In genomic region chr14:58428011-58428807, GRCh38 we compare ENCODE assay signal across 8 cellular contexts. TPM values are rescaled to one million over a fixed set of nuclear protein-coding genes. Genes with fewer than 3 reads are reported as not detected.
A peak's percentile ranks its signal among the peaks of the same experiment; 100 is the strongest.
DNase-seq lines count a peak whose midpoint lies in the region; ATAC-seq and TF ChIP-seq lines count a peak whose summit lies in the region.

No MANE protein-coding gene starts in this region.

- 1 to 2% (median 1%) methylated on average over 12 of the region's 12 CpGs for WGBS in psoas muscle, 3 donors

- no peaks in the 10 kb centered on the region for H3K27me3 ChIP-seq in psoas muscle (ENCODE audit: insufficient read depth in 3 of 3, low read length in 2 of 3)

- H3K4me3 ChIP-seq in psoas muscle, result peak overlapping the region; percentile 88

- peak overlapping the region; percentile 99 for H3K27ac Mint-ChIP-seq in activated naive CD8-positive, alpha-beta T cell treated with anti-CD3 and anti-CD28 coated beads, Interleukin-2, amount 10 ng/mL, durations not matched to agents 7 days and 5 days

- POLR2A ChIA-PET in activated naive CD8-positive, alpha-beta T cell treated with anti-CD3 and anti-CD28 coated beads, Interleukin-2, amount 10 ng/mL, durations not matched to agents 7 days and 5 days (lab: Charles Lee), result interaction anchor here (0.5 to 2.9 kb wide), 11 partner anchors 9 to 1821 kb away, joined by 3 to 36 read pairs (median 5); partner anchors contain the start of genes ACTR10, AP5M1, ARID4A and EXOC5

- H3K9me3 ChIP-seq in psoas muscle, result no peaks in the 10 kb centered on the region

- H3K36me3 Mint-ChIP-seq in activated naive CD8-positive, alpha-beta T cell treated with anti-CD3 and anti-CD28 coated beads, Interleukin-2, amount 10 ng/mL, durations not matched to agents 7 days and 5 days, result peaks cover 13% of the 10 kb centered on the region

- peak; percentile 36 for DNase-seq in Ammon's horn (ENCODE audit: low spot score)
- DNase-seq in NCI-H345 (lab: John Stamatoyannopoulos, UW), result peak; percentile 64
- no peak for DNase-seq in activated naive CD8-positive, alpha-beta T cell treated with anti-CD3 and anti-CD28 coated beads, Interleukin-2, amount 10 ng/mL, durations not matched to agents 7 days and 5 days
- no peak for DNase-seq in left ventricle myocardium superior
- no peak for DNase-seq in psoas muscle

- no peak for TF ChIP-seq CTCF in psoas muscle (IDR thresholded peaks at IDR 0.05)

- ATAC-seq in GM21717 (IDR thresholded peaks at IDR 0.05; ENCODE audit: unreplicated experiment), result peak; percentile 10
- no peak for ATAC-seq in activated naive CD8-positive, alpha-beta T cell treated with anti-CD3 and anti-CD28 coated beads, Interleukin-2, amount 10 ng/mL, durations not matched to agents 7 days and 5 days (ENCODE audit: low read depth)
- ATAC-seq in left ventricle myocardium superior, result peak; percentile 30
- ATAC-seq in psoas muscle, result peak in 1 of 4 donors; percentile 52
- no peak for ATAC-seq in HG03432 (IDR thresholded peaks at IDR 0.05; ENCODE audit: unreplicated experiment)
- ATAC-seq in HG03442 (IDR thresholded peaks at IDR 0.05; ENCODE audit: unreplicated experiment), result no peak

- intact Hi-C loops in left ventricle myocardium superior (cut with micrococcal nuclease) (no loop called here), psoas muscle (cut with DNase I) (no loop called here)

- H3K4me1 ChIP-seq in psoas muscle, result peaks cover 23% of the 10 kb centered on the region

- H3K4me1 Mint-ChIP-seq in activated naive CD8-positive, alpha-beta T cell treated with anti-CD3 and anti-CD28 coated beads, Interleukin-2, amount 10 ng/mL, durations not matched to agents 7 days and 5 days, result peaks cover 34% of the 10 kb centered on the region

- peak overlapping the region; percentile 98 for H3K27ac ChIP-seq in psoas muscle

- H3K4me3 Mint-ChIP-seq in activated naive CD8-positive, alpha-beta T cell treated with anti-CD3 and anti-CD28 coated beads, Interleukin-2, amount 10 ng/mL, durations not matched to agents 7 days and 5 days, result peak overlapping the region; percentile 98

- H3K9me3 Mint-ChIP-seq in activated naive CD8-positive, alpha-beta T cell treated with anti-CD3 and anti-CD28 coated beads, Interleukin-2, amount 10 ng/mL, durations not matched to agents 7 days and 5 days, result no peaks in the 10 kb centered on the region

- H3K27me3 Mint-ChIP-seq in activated naive CD8-positive, alpha-beta T cell treated with anti-CD3 and anti-CD28 coated beads, Interleukin-2, amount 10 ng/mL, durations not matched to agents 7 days and 5 days, result no peaks in the 10 kb centered on the region

- H3K36me3 ChIP-seq in psoas muscle (ENCODE audit: insufficient read depth in 1 of 2, low read depth in 1 of 2), result peaks cover 0 to 54% of the 10 kb centered on the region in 2 donors

RNA-seq across cellular contexts. Expression of gene KIAA0586, which starts 0.7 kb away (rescaled TPM):
- 10 to 100 TPM; 27.4 to 29.9 TPM for total RNA-seq in activated naive CD8-positive, alpha-beta T cell treated with anti-CD3 and anti-CD28 coated beads, Interleukin-2, amount 10 ng/mL, durations not matched to agents 7 days and 5 days
- 12.0 TPM for total RNA-seq in left ventricle myocardium superior
- total RNA-seq in psoas muscle, result 10 to 100 TPM in 1 of 4 donors, 1 to 10 TPM in 3; 5.0 to 14.2 (median 8.3) TPM
- 1 to 10 TPM; 2.5 to 6.2 (median 2.6) TPM for polyA plus RNA-seq in psoas muscle

RNA-seq across cellular contexts. Expression of gene TIMM9, which starts 0.9 kb away (rescaled TPM):
- total RNA-seq in activated naive CD8-positive, alpha-beta T cell treated with anti-CD3 and anti-CD28 coated beads, Interleukin-2, amount 10 ng/mL, durations not matched to agents 7 days and 5 days, result 10 to 100 TPM; 34.6 to 38.0 TPM
- total RNA-seq in left ventricle myocardium superior (29.9 TPM), psoas muscle (10 to 100 TPM; 44.2 to 55.6 (median 50.2) TPM)
- 10 to 100 TPM; 47.4 to 87.8 (median 66.0) TPM for polyA plus RNA-seq in psoas muscle

RNA-seq across cellular contexts. Expression of gene TOMM20L, which starts 32.5 kb away (rescaled TPM):
- not detected for total RNA-seq in activated naive CD8-positive, alpha-beta T cell treated with anti-CD3 and anti-CD28 coated beads, Interleukin-2, amount 10 ng/mL, durations not matched to agents 7 days and 5 days
- total RNA-seq in left ventricle myocardium superior (not detected), psoas muscle (not detected)
- not detected for polyA plus RNA-seq in psoas muscle

Comparison
In these comparisons a context has a peak if more than half of its experiments do, and no peak if none do; other contexts are left out.
1. DNase-seq: peak in Ammon's horn (single experiment) and NCI-H345 (single experiment); none in activated naive CD8-positive, alpha-beta T cell treated with anti-CD3 and anti-CD28 coated beads, Interleukin-2, amount 10 ng/mL, durations not matched to agents 7 days and 5 days (single experiment), left ventricle myocardium superior (single experiment) and psoas muscle (0 of 2).
2. ATAC-seq: peak in GM21717 (single experiment) and left ventricle myocardium superior (single experiment); none in activated naive CD8-positive, alpha-beta T cell treated with anti-CD3 and anti-CD28 coated beads, Interleukin-2, amount 10 ng/mL, durations not matched to agents 7 days and 5 days (single experiment), HG03432 (single experiment) and HG03442 (single experiment).